Comparison of ENCODE assay signal across 8 cellular contexts in the genomic region with DNA sequence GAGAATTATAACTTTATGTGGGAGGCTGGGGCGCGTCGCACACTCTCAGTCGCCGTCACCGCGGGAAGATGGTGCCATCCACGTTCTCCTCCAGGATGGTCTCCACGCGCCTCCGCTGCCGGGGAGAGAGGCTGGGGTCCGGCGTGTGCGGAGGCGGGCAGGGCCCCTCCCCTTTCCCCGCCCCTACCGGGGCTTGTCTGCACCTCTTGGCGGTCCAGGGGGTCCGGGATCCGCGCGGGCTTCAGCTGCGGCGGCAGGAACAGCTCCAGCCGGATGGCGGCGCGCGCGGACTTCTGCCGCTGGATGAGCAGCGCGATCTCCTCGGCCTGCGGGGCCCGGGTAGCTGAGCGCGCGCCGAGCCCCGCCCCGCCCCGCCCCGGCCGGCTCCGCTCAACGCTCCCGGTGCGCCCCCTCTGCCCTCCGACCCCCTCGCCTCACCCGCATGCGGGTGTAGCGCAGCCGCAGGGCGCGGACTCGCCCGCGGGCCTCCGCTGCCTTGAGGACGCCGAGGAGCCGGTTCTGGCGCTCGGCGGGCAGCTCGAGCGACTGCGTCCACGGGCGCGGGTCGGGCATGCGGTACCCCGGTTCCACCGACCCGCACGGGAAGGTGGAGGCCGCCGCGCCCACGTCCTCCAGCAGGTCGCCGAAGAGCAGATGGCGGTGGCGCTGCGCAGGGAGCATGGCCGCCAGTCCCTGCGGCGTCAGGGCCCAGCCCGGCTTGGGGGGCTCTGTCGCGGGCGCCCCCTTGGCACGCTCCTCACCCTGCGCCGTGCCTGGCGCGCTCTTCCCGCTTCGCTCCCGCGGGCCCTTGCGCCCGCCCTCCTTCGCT. TPM values are rescaled to one million over a fixed set of nuclear protein-coding genes. Genes with fewer than 3 reads are reported as not detected.
A peak's percentile ranks its signal among the peaks of the same experiment; 100 is the strongest.
DNase-seq lines count a peak whose midpoint lies in the region; ATAC-seq and TF ChIP-seq lines count a peak whose summit lies in the region.

No MANE protein-coding gene starts in this region.

- H3K27me3 ChIP-seq in kidney epithelial cell (ENCODE audit: control insufficient read depth, insufficient read depth, low read length), result peaks cover 51% of the 10 kb centered on the region

- DNase-seq in NCI-H1417 (lab: John Stamatoyannopoulos, UW), result peak; percentile 84 to 89 (median 85)
- DNase-seq in NCI-H1417 treated with DMSO at 0.1 percent for 48 hours (lab: John Stamatoyannopoulos, UW), result no peak
- peak; percentile 90 for DNase-seq in NCI-H2227 (lab: John Stamatoyannopoulos, UW; ENCODE audit: unreplicated experiment)
- DNase-seq in activated B cell treated with CpG ODN at 0.5 μM for 24 hours, result peak; percentile 73
- DNase-seq in cerebellum (ENCODE audit: low spot score), result peak; percentile 91
- DNase-seq in kidney epithelial cell (ENCODE audit: low read depth), result no peak
- DNase-seq in stimulated activated CD4-positive, alpha-beta T cell treated with anti-CD3 and anti-CD28 coated beads, Interleukin-1b, Interleukin-23, amount 100 ng/mL, for 4 hours (ENCODE audit: low read depth in 2 of 2), result peak; percentile 56 to 69
- no peak for DNase-seq in GOT3 (lab: John Stamatoyannopoulos, UW)

- H3K27me3 Mint-ChIP-seq in activated B cell treated with CpG ODN at 0.5 μM for 24 hours, result peaks cover 4% of the 10 kb centered on the region

- H3K4me3 Mint-ChIP-seq in activated B cell treated with CpG ODN at 0.5 μM for 24 hours, result peak overlapping the region; percentile 77

- H3K36me3 Mint-ChIP-seq in activated B cell treated with CpG ODN at 0.5 μM for 24 hours (ENCODE audit: low read depth), result peaks cover 2% of the 10 kb centered on the region

- peak overlapping the region; percentile 30 for H3K4me3 ChIP-seq in kidney epithelial cell (ENCODE audit: low read depth, low read length)

- H3K9me3 Mint-ChIP-seq in activated B cell treated with CpG ODN at 0.5 μM for 24 hours, result no peaks in the 10 kb centered on the region

- H3K27ac Mint-ChIP-seq in activated B cell treated with CpG ODN at 0.5 μM for 24 hours, result no peak overlapping the region

- TF ChIP-seq CTCF in activated B cell treated with CpG ODN at 0.5 μM for 24 hours (IDR thresholded peaks at IDR 0.05) (no peak), kidney epithelial cell (IDR thresholded peaks at IDR 0.05; ENCODE audit: insufficient read depth, low read length, poor library complexity, severe bottlenecking) (peak; percentile 55)

- CTCF ChIA-PET in activated B cell treated with CpG ODN at 0.5 μM for 24 hours (lab: Charles Lee), result interaction anchor here (0.8 to 7.5 kb wide), 11 partner anchors 14 to 103 kb away, joined by 3 to 80 read pairs (median 6); a partner anchor contains a TSS

- intact Hi-C loops in activated B cell treated with CpG ODN at 0.5 μM for 24 hours (cut with micrococcal nuclease), result loop anchor here (1.0 kb wide), 3 partner anchors 17 to 44 kb away; no protein-coding TSS in a partner anchor

- POLR2A ChIA-PET in activated B cell treated with CpG ODN at 0.5 μM for 24 hours (lab: Charles Lee), result interaction anchor here (0.6 to 2.0 kb wide), 8 partner anchors 16 to 563 kb away, joined by 3 to 23 read pairs (median 6); a partner anchor contains a TSS

- peak; percentile 34 for ATAC-seq in activated B cell treated with CpG ODN at 0.5 μM for 24 hours (ENCODE audit: low read depth)

- peaks cover 42% of the 10 kb centered on the region for H3K4me1 Mint-ChIP-seq in activated B cell treated with CpG ODN at 0.5 μM for 24 hours

- H3K36me3 ChIP-seq in kidney epithelial cell (ENCODE audit: control insufficient read depth, insufficient read depth, low read length), result no peaks in the 10 kb centered on the region

RNA-seq across cellular contexts. Expression of a gene that starts 0.6 kb away (rescaled TPM):
- total RNA-seq in activated B cell treated with CpG ODN at 0.5 μM for 24 hours, result 0.31 TPM in 1 of 2 replicates, not detected in the other
- total RNA-seq in cerebellum, result 0.36 TPM
- total RNA-seq in kidney epithelial cell, result not detected in 2 replicates

RNA-seq across cellular contexts. Expression of a gene that starts 3.7 kb away (rescaled TPM):
- total RNA-seq in activated B cell treated with CpG ODN at 0.5 μM for 24 hours (1.3 and 1.4 TPM in 2 replicates), cerebellum (9.5 TPM), kidney epithelial cell (0.21 and 0.68 TPM in 2 replicates)

RNA-seq across cellular contexts. Expression of a gene that starts 4.3 kb away (rescaled TPM):
- 45.0 and 53.4 TPM in 2 replicates for total RNA-seq in activated B cell treated with CpG ODN at 0.5 μM for 24 hours
- total RNA-seq in cerebellum, result 8.4 TPM
- 13.1 and 14.1 TPM in 2 replicates for total RNA-seq in kidney epithelial cell

RNA-seq across cellular contexts. Expression of a gene that starts 20.6 kb away (rescaled TPM):
- total RNA-seq in activated B cell treated with CpG ODN at 0.5 μM for 24 hours (20.3 and 20.7 TPM in 2 replicates), cerebellum (26.5 TPM), kidney epithelial cell (23.9 and 24.4 TPM in 2 replicates)

RNA-seq across cellular contexts. Expression of a gene that starts 23.8 kb away (rescaled TPM):
- total RNA-seq in activated B cell treated with CpG ODN at 0.5 μM for 24 hours (not detected in 2 replicates), cerebellum (not detected), kidney epithelial cell (not detected in 2 replicates)

Comparison
In these comparisons a context has a peak if more than half of its experiments do, and no peak if none do; other contexts are left out.
1. DNase-seq: peak in NCI-H1417 (3 of 3), NCI-H2227 (single experiment), activated B cell treated with CpG ODN at 0.5 μM for 24 hours (single experiment), cerebellum (single experiment) and stimulated activated CD4-positive, alpha-beta T cell treated with anti-CD3 and anti-CD28 coated beads, Interleukin-1b, Interleukin-23, amount 100 ng/mL, for 4 hours (2 of 2); none in NCI-H1417 treated with DMSO at 0.1 percent for 48 hours (single experiment), kidney epithelial cell (single experiment) and GOT3 (single experiment).